ENCODE assay signal across 16 cellular contexts in genomic region chr6:158517038-158517437, GRCh38. TPM values are rescaled to one million over a fixed set of nuclear protein-coding genes. Genes with fewer than 3 reads are reported as not detected.
DNase-seq lines count a peak whose midpoint lies in the region; ATAC-seq and TF ChIP-seq lines count a peak whose summit lies in the region.
"Had no signal": no experiment of that assay in that cellular context is flagged by ENCODE, and none has a peak within 500 bp of the region (broad histone marks: within the 10 kb centered on the region; RNA-seq: fewer than 3 reads in every experiment).

No MANE protein-coding gene starts in this region.

- peaks cover 19% of the 10 kb centered on the region for H3K27me3 Mint-ChIP-seq in activated T-helper 1 cell treated with anti-CD3 and anti-CD28 coated beads, Interleukin-12 subunit alpha, Interleukin-12 subunit beta, Interleukin-2, Interleukin-4 antibody, amounts not matched to agents 30 ng/mL and 10 ng/mL and 1 ng/mL, durations not matched to agents 14 hours and 24 hours and 36 hours (ENCODE audit: insufficient read depth)
- no peaks in the 10 kb centered on the region for H3K27me3 Mint-ChIP-seq in MCF 10A (ENCODE audit: insufficient read depth, unreplicated experiment)

- peak overlapping the region in 9 of 11 experiments; percentile 73 to 94 (median 81); a peak in 17 of 22 replicates for H3K4me2 ChIP-seq in BLaER1 treated with 17β-estradiol and CSF1 and Interleukin-3, amounts not matched to agents 10 nM and 100 nM

- peaks cover 0 to 31% (median 19%) of the 10 kb centered on the region in 11 experiments; a peak in 10 of 22 replicates for H4K20me1 ChIP-seq in BLaER1 treated with 17β-estradiol and CSF1 and Interleukin-3, amounts not matched to agents 10 nM and 100 nM

- H3K9me3 ChIP-seq in BLaER1 treated with 17β-estradiol and CSF1 and Interleukin-3, amounts not matched to agents 10 nM and 100 nM (replicated peaks in 1 of 11), result no peaks in the 10 kb centered on the region
- H3K9me3 ChIP-seq in MG63, result no peaks in the 10 kb centered on the region
- H3K9me3 ChIP-seq: A549, BE2C, Caco-2 had no signal

- POLR2A ChIA-PET in MCF 10A (lab: Yijun Ruan, JAX), result no interaction called here

- no peak overlapping the region for H3K9ac ChIP-seq in BLaER1 treated with 17β-estradiol and CSF1 and Interleukin-3, amounts not matched to agents 10 nM and 100 nM

- intact Hi-C loops in activated T-helper 1 cell treated with anti-CD3 and anti-CD28 coated beads, Interleukin-12 subunit alpha, Interleukin-12 subunit beta, Interleukin-2, Interleukin-4 antibody, amounts not matched to agents 30 ng/mL and 10 ng/mL and 1 ng/mL, durations not matched to agents 14 hours and 24 hours and 36 hours (cut with micrococcal nuclease), result no loop called here
- intact Hi-C loops in MCF 10A (cut with micrococcal nuclease), result loop anchor here (10.0 kb wide), 1 partner anchor 88 kb away; no protein-coding TSS in a partner anchor

- no peak for ATAC-seq in esophagus mucosa
- ATAC-seq in HG02981 (IDR thresholded peaks at IDR 0.05; ENCODE audit: unreplicated experiment), result no peak
- ATAC-seq: K562 had no signal

- no TSS peak for BruUV-seq in MCF 10A (replicated peaks; lab: Mats Ljungman, UMichigan)

- H3K36me3 Mint-ChIP-seq in activated T-helper 1 cell treated with anti-CD3 and anti-CD28 coated beads, Interleukin-12 subunit alpha, Interleukin-12 subunit beta, Interleukin-2, Interleukin-4 antibody, amounts not matched to agents 30 ng/mL and 10 ng/mL and 1 ng/mL, durations not matched to agents 14 hours and 24 hours and 36 hours (ENCODE audit: low read depth), result no peaks in the 10 kb centered on the region
- peaks cover 6% of the 10 kb centered on the region for H3K36me3 Mint-ChIP-seq in MCF 10A (ENCODE audit: insufficient read depth, unreplicated experiment)
- H3K36me3 Mint-ChIP-seq: CD8-positive, alpha-beta memory T cell had no signal

- peaks cover 14 to 59% (median 55%) of the 10 kb centered on the region in 10 experiments for H3K4me1 ChIP-seq in BLaER1 treated with 17β-estradiol and CSF1 and Interleukin-3, amounts not matched to agents 10 nM and 100 nM
- H3K4me1 ChIP-seq: Caco-2 had no signal

- no peak overlapping the region for H3K4me3 ChIP-seq in BLaER1 treated with 17β-estradiol and CSF1 and Interleukin-3, amounts not matched to agents 10 nM and 100 nM
- H3K4me3 ChIP-seq in GM12865 (ENCODE audit: low read depth, low read length), result no peak overlapping the region
- H3K4me3 ChIP-seq in MG63, result no peak overlapping the region
- H3K4me3 ChIP-seq: A549, K562 had no signal

- H3K9me3 Mint-ChIP-seq in activated T-helper 1 cell treated with anti-CD3 and anti-CD28 coated beads, Interleukin-12 subunit alpha, Interleukin-12 subunit beta, Interleukin-2, Interleukin-4 antibody, amounts not matched to agents 30 ng/mL and 10 ng/mL and 1 ng/mL, durations not matched to agents 14 hours and 24 hours and 36 hours, result no peaks in the 10 kb centered on the region
- H3K9me3 Mint-ChIP-seq in MCF 10A (ENCODE audit: unreplicated experiment), result no peaks in the 10 kb centered on the region
- H3K9me3 Mint-ChIP-seq: CD8-positive, alpha-beta memory T cell; GM23338; H9 had no signal

- H3K27ac Mint-ChIP-seq in activated T-helper 1 cell treated with anti-CD3 and anti-CD28 coated beads, Interleukin-12 subunit alpha, Interleukin-12 subunit beta, Interleukin-2, Interleukin-4 antibody, amounts not matched to agents 30 ng/mL and 10 ng/mL and 1 ng/mL, durations not matched to agents 14 hours and 24 hours and 36 hours, result no peak overlapping the region
- no peak overlapping the region for H3K27ac Mint-ChIP-seq in MCF 10A (ENCODE audit: low read depth, unreplicated experiment)
- H3K27ac Mint-ChIP-seq: GM23338, H9 had no signal

- TF ChIP-seq CTCF in GM12865 (IDR thresholded peaks at IDR 0.05; ENCODE audit: insufficient read depth, low read depth, low read length, missing control alignments), result no peak
- no peak for TF ChIP-seq CTCF in MCF 10A (IDR thresholded peaks at IDR 0.05; ENCODE audit: unreplicated experiment)

- peaks cover 34% of the 10 kb centered on the region for H3K4me1 Mint-ChIP-seq in activated T-helper 1 cell treated with anti-CD3 and anti-CD28 coated beads, Interleukin-12 subunit alpha, Interleukin-12 subunit beta, Interleukin-2, Interleukin-4 antibody, amounts not matched to agents 30 ng/mL and 10 ng/mL and 1 ng/mL, durations not matched to agents 14 hours and 24 hours and 36 hours (ENCODE audit: low read depth)
- H3K4me1 Mint-ChIP-seq in MCF 10A (ENCODE audit: insufficient read depth, unreplicated experiment), result no peaks in the 10 kb centered on the region

- peak overlapping the region; percentile 1 for H3K4me3 Mint-ChIP-seq in activated T-helper 1 cell treated with anti-CD3 and anti-CD28 coated beads, Interleukin-12 subunit alpha, Interleukin-12 subunit beta, Interleukin-2, Interleukin-4 antibody, amounts not matched to agents 30 ng/mL and 10 ng/mL and 1 ng/mL, durations not matched to agents 14 hours and 24 hours and 36 hours
- H3K4me3 Mint-ChIP-seq in MCF 10A (ENCODE audit: unreplicated experiment), result no peak overlapping the region

- CTCF ChIA-PET in MCF 10A (lab: Yijun Ruan, JAX), result interaction anchor here (0.7 kb wide), 1 partner anchor 36 kb away, joined by 3 read pairs; no protein-coding TSS in a partner anchor

- H3K27ac ChIP-seq in BLaER1 treated with 17β-estradiol and CSF1 and Interleukin-3, amounts not matched to agents 10 nM and 100 nM, result no peak overlapping the region
- H3K27ac ChIP-seq: HL-60 had no signal

- H3K27me3 ChIP-seq in BLaER1 treated with 17β-estradiol and CSF1 and Interleukin-3, amounts not matched to agents 10 nM and 100 nM, result peaks cover 45 to 64% (median 56%) of the 10 kb centered on the region in 11 experiments
- no peaks in the 10 kb centered on the region for H3K27me3 ChIP-seq in MG63
- H3K27me3 ChIP-seq: BE2C had no signal

- H3K36me3 ChIP-seq in BLaER1 treated with 17β-estradiol and CSF1 and Interleukin-3, amounts not matched to agents 10 nM and 100 nM, result no peaks in the 10 kb centered on the region
- H3K36me3 ChIP-seq in MG63, result no peaks in the 10 kb centered on the region
- H3K36me3 ChIP-seq: BE2C had no signal

- DNase-seq in GM12865 (ENCODE audit: low read depth), result peak; percentile 21
- DNase-seq in activated T-helper 1 cell treated with anti-CD3 and anti-CD28 coated beads, Interleukin-12 subunit alpha, Interleukin-12 subunit beta, Interleukin-2, Interleukin-4 antibody, amounts not matched to agents 30 ng/mL and 10 ng/mL and 1 ng/mL, durations not matched to agents 14 hours and 24 hours and 36 hours (ENCODE audit: low spot score), result no peak
- peak; percentile 36 for DNase-seq in islet precursor cell
- no peak for DNase-seq in MG63
- DNase-seq in MCF 10A (ENCODE audit: unreplicated experiment), result no peak
- DNase-seq: BE2C; Caco-2; CD8-positive, alpha-beta memory T cell had no signal

RNA-seq across cellular contexts. Expression of gene TMEM181, which starts 42.9 kb away (rescaled TPM):
- 17.0 and 17.7 TPM in 2 replicates for total RNA-seq in activated T-helper 1 cell treated with anti-CD3 and anti-CD28 coated beads, Interleukin-12 subunit alpha, Interleukin-12 subunit beta, Interleukin-2, Interleukin-4 antibody, amounts not matched to agents 30 ng/mL and 10 ng/mL and 1 ng/mL, durations not matched to agents 14 hours and 24 hours and 36 hours
- total RNA-seq in MG63 (2014; rRNA removed; shearing (Covaris generic); ENCODE audit: low replicate concordance), result 19.9 and 20.6 TPM in 2 replicates
- total RNA-seq in MCF 10A (2022) (25.3 and 28.8 TPM in 2 replicates), esophagus mucosa (12.9 TPM)

Comparison
In these comparisons a context has a peak if more than half of its experiments do, and no peak if none do; other contexts are left out.
1. DNase-seq: peak in GM12865 (single experiment) and islet precursor cell (single experiment); none in activated T-helper 1 cell treated with anti-CD3 and anti-CD28 coated beads, Interleukin-12 subunit alpha, Interleukin-12 subunit beta, Interleukin-2, Interleukin-4 antibody, amounts not matched to agents 30 ng/mL and 10 ng/mL and 1 ng/mL, durations not matched to agents 14 hours and 24 hours and 36 hours (single experiment), MG63 (single experiment) and MCF 10A (single experiment).